ENCODE assay signal across 8 cellular contexts in genomic region chr1:27487927-27488522, GRCh38. TPM values are rescaled to one million over a fixed set of nuclear protein-coding genes. Genes with fewer than 3 reads are reported as not detected.
DNase-seq lines count a peak whose midpoint lies in the region; ATAC-seq, FAIRE-seq and TF ChIP-seq lines count a peak whose summit lies in the region.

No MANE protein-coding gene starts in this region.

- H3K9me2 ChIP-seq in Karpas-422 (replicated peaks; ENCODE audit: insufficient read depth, low read length): no peaks in the 10 kb centered on the region

- DNase-seq in AG09309 (ENCODE audit: low read depth) (no peak), Karpas-422 (peak; percentile 81), astrocyte (ENCODE audit: low read depth) (no peak), medulla oblongata (ENCODE audit: extremely low spot score) (peak; percentile 56), upper lobe of right lung (no peak), nucleus accumbens (lab: John Stamatoyannopoulos, UW) (no peak)
- DNase-seq in central memory CD4-positive, alpha-beta T cell: no peak

- H3K4me1 ChIP-seq in Karpas-422 (ENCODE audit: low read length) (peaks cover 27% of the 10 kb centered on the region), astrocyte (ENCODE audit: insufficient read depth, low read length) (peaks cover 10% of the 10 kb centered on the region), upper lobe of right lung (peaks cover 53% of the 10 kb centered on the region)

- peak overlapping the region; percentile 63 for H3K27ac Mint-ChIP-seq in astrocyte (ENCODE audit: unreplicated experiment)

- TF ChIP-seq CTCF in AG09309 (IDR thresholded peaks at IDR 0.05; ENCODE audit: control insufficient read depth, insufficient read depth, low read depth, low read length, missing control alignments) (no peak), astrocyte (IDR thresholded peaks at IDR 0.05; ENCODE audit: insufficient read depth, low read depth, low read length) (no peak), upper lobe of right lung (IDR thresholded peaks at IDR 0.05) (no peak)

- H3K27ac ChIP-seq in Karpas-422 (ENCODE audit: low read length) (peak overlapping the region; percentile 77), astrocyte (ENCODE audit: low read depth, low read length) (peak overlapping the region; percentile 5), upper lobe of right lung (peak overlapping the region; percentile 98)

- H3K27me3 Mint-ChIP-seq in astrocyte (ENCODE audit: low read depth, unreplicated experiment): no peaks in the 10 kb centered on the region

- ATAC-seq in upper lobe of right lung: peak; percentile 2
- ATAC-seq in HG02973 (IDR thresholded peaks at IDR 0.05; ENCODE audit: unreplicated experiment): no peak

- H3K79me2 ChIP-seq in Karpas-422 (ENCODE audit: low read length): peaks cover 60% of the 10 kb centered on the region
- H3K79me2 ChIP-seq in astrocyte (ENCODE audit: insufficient read depth, low read length): peaks cover 61% of the 10 kb centered on the region

- H3K27me3 ChIP-seq in Karpas-422 (ENCODE audit: low read length) (no peaks in the 10 kb centered on the region), astrocyte (ENCODE audit: insufficient read depth, low read length) (no peaks in the 10 kb centered on the region), upper lobe of right lung (no peaks in the 10 kb centered on the region)

- H4K20me1 ChIP-seq in Karpas-422 (ENCODE audit: insufficient read depth, low read depth, low read length) (peaks cover 16% of the 10 kb centered on the region; the same call in 1 of the 2 replicates), astrocyte (ENCODE audit: insufficient read depth, low read length) (peaks cover 43% of the 10 kb centered on the region)

- no peak overlapping the region for H2AFZ ChIP-seq in Karpas-422 (ENCODE audit: low read length)
- no peak overlapping the region for H2AFZ ChIP-seq in astrocyte (ENCODE audit: low read depth, low read length)

- H3K9me3 ChIP-seq in Karpas-422 (ENCODE audit: low read length): no peaks in the 10 kb centered on the region
- H3K9me3 ChIP-seq in astrocyte (ENCODE audit: insufficient read depth, low read depth, low read length): no peaks in the 10 kb centered on the region
- no peaks in the 10 kb centered on the region for H3K9me3 ChIP-seq in upper lobe of right lung

- H3K9ac ChIP-seq in Karpas-422 (ENCODE audit: low read length): peak overlapping the region; percentile 93
- peak overlapping the region; percentile 94 for H3K9ac ChIP-seq in astrocyte (ENCODE audit: low read length)

- H3K4me2 ChIP-seq in Karpas-422 (ENCODE audit: low read depth, low read length, poor library complexity, severe bottlenecking) (peak overlapping the region; percentile 84), astrocyte (ENCODE audit: low read length) (peak overlapping the region; percentile 86)

- intact Hi-C loops in upper lobe of right lung (cut with DNase I): no loop called here

- peaks cover 12% of the 10 kb centered on the region for H3K4me1 Mint-ChIP-seq in astrocyte (ENCODE audit: low read depth, unreplicated experiment)

- H3K36me3 Mint-ChIP-seq in astrocyte (ENCODE audit: low read depth, unreplicated experiment): no peaks in the 10 kb centered on the region

- no peaks in the 10 kb centered on the region for H3K36me3 ChIP-seq in Karpas-422 (ENCODE audit: insufficient read depth, low read length)
- no peaks in the 10 kb centered on the region for H3K36me3 ChIP-seq in astrocyte (ENCODE audit: insufficient read depth, low read length)
- H3K36me3 ChIP-seq in upper lobe of right lung: no peaks in the 10 kb centered on the region

- H3K4me3 ChIP-seq in AG09309 (ENCODE audit: control insufficient read depth, low read depth, low read length) (peak overlapping the region; percentile 98), Karpas-422 (ENCODE audit: low read length) (peak overlapping the region; percentile 97), astrocyte (ENCODE audit: insufficient read depth, low read depth, low read length) (peak overlapping the region; percentile 99), upper lobe of right lung (peak overlapping the region; percentile 74)

- no peaks in the 10 kb centered on the region for H3K9me3 Mint-ChIP-seq in astrocyte (ENCODE audit: unreplicated experiment)

- H3K4me3 Mint-ChIP-seq in astrocyte (ENCODE audit: unreplicated experiment): peak overlapping the region; percentile 90

- FAIRE-seq in astrocyte (lab: Jason Lieb, UNC): no peak

RNA-seq across cellular contexts. Expression of gene WASF2, which starts 1.9 kb away (rescaled TPM):
- total RNA-seq in Karpas-422 (2014; rRNA removed; shearing (Covaris generic); ENCODE audit: low replicate concordance): 20.2 and 21.7 TPM in 2 replicates
- total RNA-seq in astrocyte (86.9 and 88.0 TPM in 2 replicates), upper lobe of right lung (156 TPM)

Comparison
In these comparisons a context has a peak if more than half of its experiments do, and no peak if none do; other contexts are left out.
1. DNase-seq: peak in Karpas-422 (single experiment) and medulla oblongata (single experiment); none in AG09309 (single experiment), astrocyte (single experiment), upper lobe of right lung (single experiment), central memory CD4-positive, alpha-beta T cell (single experiment) and nucleus accumbens (0 of 56).
2. H3K27ac ChIP-seq: peak in every context shown above with its lines; median percentile 98 in upper lobe of right lung; 77 in Karpas-422; 5 in astrocyte.
3. Peak in every context shown above with its lines, with median percentiles within 50 percentile points of each other: H3K4me3 ChIP-seq.